In genomic region chr19:11737964-11738745, GRCh38 we compare ENCODE assay signal across 7 cellular contexts. TPM values are rescaled to one million over a fixed set of nuclear protein-coding genes. Genes with fewer than 3 reads are reported as not detected.
DNase-seq lines count a peak whose midpoint lies in the region; ATAC-seq and TF ChIP-seq lines count a peak whose summit lies in the region.

No MANE protein-coding gene starts in this region.

- H3K4me3 ChIP-seq in HEK293 (ENCODE audit: low read depth, low read length) = peak overlapping the region; percentile 81

- peak; percentile 44; the same call in 1 of the 2 replicates for TF ChIP-seq CTCF in HEK293 (tag by site-specific recombination; IDR thresholded peaks at IDR 0.05)

- peaks cover 26% of the 10 kb centered on the region for H3K36me3 Mint-ChIP-seq in activated CD8-positive, alpha-beta T cell treated with anti-CD3 and anti-CD28 coated beads, Interleukin-2, amount 10 ng/mL, durations not matched to agents 7 days and 5 days (ENCODE audit: low read depth)

- DNase-seq in MV-4-11 (lab: John Stamatoyannopoulos, UW) (peak; percentile 14), epithelial cell of prostate (ENCODE audit: low read depth, low spot score) (no peak), mucosa of gallbladder (ENCODE audit: low spot score) (peak; percentile 66), stromal cell of bone marrow (ENCODE audit: low read depth) (peak; percentile 13)
- peak; percentile 57 for DNase-seq in activated CD8-positive, alpha-beta T cell treated with anti-CD3 and anti-CD28 coated beads, Interleukin-2, amount 10 ng/mL, durations not matched to agents 7 days and 5 days

- H3K36me3 ChIP-seq in HEK293 (ENCODE audit: control insufficient read depth in 2 of 2, insufficient read depth in 1 of 2, low read length in 2 of 2) = peaks cover 0 to 3% of the 10 kb centered on the region in 2 experiments; a peak in 1 of 3 replicates

- ATAC-seq in GM18498 (IDR thresholded peaks at IDR 0.05; ENCODE audit: unreplicated experiment) = peak; percentile 44
- ATAC-seq in activated CD8-positive, alpha-beta T cell treated with anti-CD3 and anti-CD28 coated beads, Interleukin-2, amount 10 ng/mL, durations not matched to agents 7 days and 5 days = peak; percentile 65

- peak overlapping the region; percentile 98 for H3K27ac Mint-ChIP-seq in activated CD8-positive, alpha-beta T cell treated with anti-CD3 and anti-CD28 coated beads, Interleukin-2, amount 10 ng/mL, durations not matched to agents 7 days and 5 days

- CTCF ChIA-PET in HEK293 (lab: Yijun Ruan, JAX) = no interaction called here
- CTCF ChIA-PET in activated CD8-positive, alpha-beta T cell treated with anti-CD3 and anti-CD28 coated beads, Interleukin-2, amount 10 ng/mL, durations not matched to agents 7 days and 5 days (lab: Charles Lee) = interaction anchor here (0.7 to 1.2 kb wide), 2 partner anchors 156 to 178 kb away, joined by 3 read pairs; no protein-coding TSS in a partner anchor

- peaks cover 7% of the 10 kb centered on the region for H3K27me3 Mint-ChIP-seq in activated CD8-positive, alpha-beta T cell treated with anti-CD3 and anti-CD28 coated beads, Interleukin-2, amount 10 ng/mL, durations not matched to agents 7 days and 5 days (ENCODE audit: low read depth)

- H3K4me1 ChIP-seq in HEK293 (ENCODE audit: control insufficient read depth, insufficient read depth, low read length) = no peaks in the 10 kb centered on the region

- no peaks in the 10 kb centered on the region for H3K9me3 Mint-ChIP-seq in activated CD8-positive, alpha-beta T cell treated with anti-CD3 and anti-CD28 coated beads, Interleukin-2, amount 10 ng/mL, durations not matched to agents 7 days and 5 days (ENCODE audit: insufficient read depth)

- H3K4me3 Mint-ChIP-seq in activated CD8-positive, alpha-beta T cell treated with anti-CD3 and anti-CD28 coated beads, Interleukin-2, amount 10 ng/mL, durations not matched to agents 7 days and 5 days = peak overlapping the region; percentile 99

- POLR2A ChIA-PET in HEK293 (lab: Yijun Ruan, JAX) = interaction anchor here (1.3 to 1.9 kb wide), 4 partner anchors 28 to 250 kb away, joined by 4 to 5 read pairs (median 4); partner anchors contain the start of gene ZNF441
- POLR2A ChIA-PET in activated CD8-positive, alpha-beta T cell treated with anti-CD3 and anti-CD28 coated beads, Interleukin-2, amount 10 ng/mL, durations not matched to agents 7 days and 5 days (lab: Charles Lee) = interaction anchor here (0.7 kb wide), 1 partner anchor 345 kb away, joined by 3 read pairs; no protein-coding TSS in a partner anchor

- H3K27ac ChIP-seq in HEK293 (ENCODE audit: extremely low read depth, low read depth, low read length) = peak overlapping the region; percentile 62
- H3K27ac ChIP-seq in epithelial cell of prostate = peak overlapping the region; percentile 60

- H3K9me3 ChIP-seq in HEK293 (ENCODE audit: control insufficient read depth, insufficient read depth, low read depth, low read length) = no peaks in the 10 kb centered on the region

- peaks cover 21% of the 10 kb centered on the region for H3K4me1 Mint-ChIP-seq in activated CD8-positive, alpha-beta T cell treated with anti-CD3 and anti-CD28 coated beads, Interleukin-2, amount 10 ng/mL, durations not matched to agents 7 days and 5 days (ENCODE audit: low read depth)

TF ChIP-seq in HEK293, 187 proteins besides CTCF, POLR2A, EP300 and RAD21:
- TF ChIP-seq ZNF302 (tag by site-specific recombination; IDR thresholded peaks at IDR 0.05; ENCODE audit: low read depth) (no peak), ZNF501 (tag by site-specific recombination; IDR thresholded peaks at IDR 0.05) (0 out of 2 replicates have a peak, but pooled peaks have one; percentile 15), ZNF292 (tag by site-specific recombination; IDR thresholded peaks at IDR 0.05; ENCODE audit: borderline replicate concordance, low read depth) (no peak), ZNF768 (tag by site-specific recombination; IDR thresholded peaks at IDR 0.05) (no peak), ZNF76 (tag by site-specific recombination; IDR thresholded peaks at IDR 0.05; ENCODE audit: borderline replicate concordance, low read depth) (peak; percentile 75; the same call in 1 of the 2 replicates), GLIS1 (tag by site-specific recombination; IDR thresholded peaks at IDR 0.05) (peak; percentile 30), ZNF184 (tag by site-specific recombination; IDR thresholded peaks at IDR 0.05) (0 out of 2 replicates have a peak, but pooled peaks have one; percentile 11), IKZF3 (tag by site-specific recombination; IDR thresholded peaks at IDR 0.05) (no peak), GLIS2 (tag by site-specific recombination; IDR thresholded peaks at IDR 0.05) (peak; percentile 38), ZBTB8A (tag by site-specific recombination; IDR thresholded peaks at IDR 0.05) (0 out of 2 replicates have a peak, but pooled peaks have one; percentile 6), ZNF645 (tag by site-specific recombination; IDR thresholded peaks at IDR 0.05) (0 out of 2 replicates have a peak, but pooled peaks have one; percentile 8), ZNF629 (tag by site-specific recombination; IDR thresholded peaks at IDR 0.05) (no peak), ZNF335 (tag by site-specific recombination; conservative IDR thresholded peaks at IDR 0.05) (peak; percentile 52; the same call in 1 of the 2 replicates), YY1 (tag by site-specific recombination; IDR thresholded peaks at IDR 0.05) (peak; percentile 15; the same call in 1 of the 2 replicates)
- TF ChIP-seq, protein P1, sequence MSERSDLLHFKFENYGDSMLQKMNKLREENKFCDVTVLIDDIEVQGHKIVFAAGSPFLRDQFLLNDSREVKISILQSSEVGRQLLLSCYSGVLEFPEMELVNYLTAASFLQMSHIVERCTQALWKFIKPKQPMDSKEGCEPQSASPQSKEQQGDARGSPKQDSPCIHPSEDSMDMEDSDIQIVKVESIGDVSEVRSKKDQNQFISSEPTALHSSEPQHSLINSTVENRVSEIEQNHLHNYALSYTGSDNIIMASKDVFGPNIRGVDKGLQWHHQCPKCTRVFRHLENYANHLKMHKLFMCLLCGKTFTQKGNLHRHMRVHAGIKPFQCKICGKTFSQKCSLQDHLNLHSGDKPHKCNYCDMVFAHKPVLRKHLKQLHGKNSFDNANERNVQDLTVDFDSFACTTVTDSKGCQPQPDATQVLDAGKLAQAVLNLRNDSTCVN (tag by site-specific recombination; optimal IDR thresholded peaks at IDR 0.05) = peak; percentile 36
- TF ChIP-seq, protein P2, sequence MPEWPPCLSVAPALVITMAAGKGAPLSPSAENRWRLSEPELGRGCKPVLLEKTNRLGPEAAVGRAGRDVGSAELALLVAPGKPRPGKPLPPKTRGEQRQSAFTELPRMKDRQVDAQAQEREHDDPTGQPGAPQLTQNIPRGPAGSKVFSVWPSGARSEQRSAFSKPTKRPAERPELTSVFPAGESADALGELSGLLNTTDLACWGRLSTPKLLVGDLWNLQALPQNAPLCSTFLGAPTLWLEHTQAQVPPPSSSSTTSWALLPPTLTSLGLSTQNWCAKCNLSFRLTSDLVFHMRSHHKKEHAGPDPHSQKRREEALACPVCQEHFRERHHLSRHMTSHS (tag by site-specific recombination; IDR thresholded peaks at IDR 0.05) = no peak
TF ChIP-seq in HEK293: peak in this region for 10.

RNA-seq across cellular contexts. Expression of gene ZNF823, which starts 0.6 kb away (rescaled TPM):
- 1 to 10 TPM; 6.5 to 7.0 TPM for total RNA-seq in activated CD8-positive, alpha-beta T cell treated with anti-CD3 and anti-CD28 coated beads, Interleukin-2, amount 10 ng/mL, durations not matched to agents 7 days and 5 days
- total RNA-seq in mucosa of gallbladder = 8.7 TPM

RNA-seq across cellular contexts. Expression of gene ZNF441, which starts 28.6 kb away (rescaled TPM):
- total RNA-seq in activated CD8-positive, alpha-beta T cell treated with anti-CD3 and anti-CD28 coated beads, Interleukin-2, amount 10 ng/mL, durations not matched to agents 7 days and 5 days = 1 to 10 TPM; 7.9 to 8.7 TPM
- total RNA-seq in mucosa of gallbladder = 6.6 TPM
